ENCODE assay signal across 8 cellular contexts in the genomic region with DNA sequence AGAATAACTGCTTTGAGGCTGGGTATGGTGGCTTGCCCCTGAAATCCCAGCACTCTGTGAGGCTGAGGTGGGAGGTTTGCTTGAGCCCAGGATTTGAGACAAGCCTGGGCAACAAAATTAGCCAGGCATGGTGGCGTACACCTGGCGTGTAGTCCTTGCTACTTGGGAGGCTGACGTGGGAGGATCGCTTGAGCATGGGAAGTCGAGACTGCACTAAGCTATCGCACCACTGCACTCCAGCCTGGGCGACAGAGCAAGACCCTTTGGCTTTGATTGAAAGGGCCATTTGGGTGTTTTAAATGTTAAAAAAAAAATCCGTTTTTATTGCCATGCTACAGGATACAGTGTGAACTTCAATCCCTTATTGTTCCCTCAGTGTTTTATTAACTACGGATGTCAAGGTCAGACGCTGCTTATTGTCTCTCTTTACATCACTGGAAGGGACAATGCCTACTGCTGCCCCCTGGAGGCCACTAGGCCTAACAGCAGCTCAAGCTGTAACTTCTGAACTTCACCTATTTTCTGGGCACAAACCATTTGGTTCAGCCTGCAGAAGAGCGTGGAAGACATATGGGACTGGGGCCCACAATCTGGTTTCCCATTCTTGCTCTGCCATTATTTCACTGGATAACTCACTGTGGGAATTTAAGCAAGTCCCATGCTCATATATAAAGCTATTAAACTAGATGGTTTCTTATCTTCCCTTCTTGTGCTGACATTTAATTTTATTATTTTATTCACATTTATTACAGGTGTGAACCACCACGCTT. TPM values are rescaled to one million over a fixed set of nuclear protein-coding genes. Genes with fewer than 3 reads are reported as not detected.
DNase-seq lines count a peak whose midpoint lies in the region; ATAC-seq and TF ChIP-seq lines count a peak whose summit lies in the region.

No MANE protein-coding gene starts in this region.

- TF ChIP-seq EP300 in upper lobe of left lung (IDR thresholded peaks at IDR 0.05): no peak

- H3K4me1 Mint-ChIP-seq in activated T-helper 17 cell treated with anti-CD3 and anti-CD28 coated beads, Interleukin-2, amount 50 U/mL, for 72 hours: peaks cover 8% of the 10 kb centered on the region

- no peaks in the 10 kb centered on the region for H3K27me3 Mint-ChIP-seq in activated T-helper 17 cell treated with anti-CD3 and anti-CD28 coated beads, Interleukin-2, amount 50 U/mL, for 72 hours

- no peak overlapping the region for H3K4me2 ChIP-seq in osteoblast (ENCODE audit: insufficient read depth, low read length)

- WGBS in upper lobe of left lung, 2 donors: 55 to 57% methylated on average over 12 of the region's 12 CpGs

- no peaks in the 10 kb centered on the region for H4K20me1 ChIP-seq in osteoblast (ENCODE audit: insufficient read depth, low read length)

- ATAC-seq in activated T-helper 17 cell treated with anti-CD3 and anti-CD28 coated beads, Interleukin-2, amount 50 U/mL, for 72 hours (replicated peaks): peak; percentile 79
- peak; percentile 74 to 88 for ATAC-seq in upper lobe of left lung (ENCODE audit: low FRiP score in 2 of 2)
- no peak for ATAC-seq in HG02938 (IDR thresholded peaks at IDR 0.05; ENCODE audit: unreplicated experiment)

- no peaks in the 10 kb centered on the region for H3K79me2 ChIP-seq in osteoblast (ENCODE audit: insufficient read depth, low read length)

- H3K4me3 ChIP-seq in fibroblast of villous mesenchyme (ENCODE audit: low read depth, low read length) (no peak overlapping the region), osteoblast (ENCODE audit: insufficient read depth, low read length) (no peak overlapping the region), upper lobe of left lung (no peak overlapping the region)

- TF ChIP-seq POLR2A in upper lobe of left lung (IDR thresholded peaks at IDR 0.05): no peak

- H3K4me1 ChIP-seq in osteoblast (ENCODE audit: insufficient read depth, low read length) (no peaks in the 10 kb centered on the region), upper lobe of left lung (peaks cover 0 to 3% (median 0%) of the 10 kb centered on the region in 4 donors)

- peak overlapping the region; percentile 42 for H3K27ac Mint-ChIP-seq in activated T-helper 17 cell treated with anti-CD3 and anti-CD28 coated beads, Interleukin-2, amount 50 U/mL, for 72 hours

- no peaks in the 10 kb centered on the region for H3K36me3 Mint-ChIP-seq in activated T-helper 17 cell treated with anti-CD3 and anti-CD28 coated beads, Interleukin-2, amount 50 U/mL, for 72 hours (ENCODE audit: low read depth)

- H3K9me3 Mint-ChIP-seq in activated T-helper 17 cell treated with anti-CD3 and anti-CD28 coated beads, Interleukin-2, amount 50 U/mL, for 72 hours: no peaks in the 10 kb centered on the region

- H2AFZ ChIP-seq in osteoblast (ENCODE audit: low read length): no peak overlapping the region

- H3K9me3 ChIP-seq in osteoblast (ENCODE audit: low read depth, low read length) (no peaks in the 10 kb centered on the region), upper lobe of left lung (no peaks in the 10 kb centered on the region)

- H3K4me3 Mint-ChIP-seq in activated T-helper 17 cell treated with anti-CD3 and anti-CD28 coated beads, Interleukin-2, amount 50 U/mL, for 72 hours: no peak overlapping the region

- no peaks in the 10 kb centered on the region for H3K36me3 ChIP-seq in osteoblast (ENCODE audit: insufficient read depth, low read length)
- no peaks in the 10 kb centered on the region for H3K36me3 ChIP-seq in upper lobe of left lung

- DNase-seq in DMS79 treated with DMSO at 0.1 percent for 48 hours (lab: John Stamatoyannopoulos, UW) (peak; percentile 14), LoVo (ENCODE audit: low spot score) (peak; percentile 77), SHP77 treated with DMSO at 0.1 percent for 48 hours (lab: John Stamatoyannopoulos, UW) (peak; percentile 49), fibroblast of villous mesenchyme (ENCODE audit: low read depth) (peak; percentile 65), osteoblast (ENCODE audit: insufficient read length, low spot score, missing footprints) (no peak), upper lobe of left lung (peak in 1 of 2 donors; percentile 67)

- H3K27me3 ChIP-seq in osteoblast (ENCODE audit: insufficient read depth, low read length) (peaks cover 36% of the 10 kb centered on the region), upper lobe of left lung (no peaks in the 10 kb centered on the region)

- peak; percentile 98 for TF ChIP-seq CTCF in fibroblast of villous mesenchyme (IDR thresholded peaks at IDR 0.05; ENCODE audit: insufficient read depth, low read depth, low read length)
- peak; percentile 94 for TF ChIP-seq CTCF in osteoblast (IDR thresholded peaks at IDR 0.05; ENCODE audit: extremely low read depth, low read depth, low read length)
- TF ChIP-seq CTCF in upper lobe of left lung (IDR thresholded peaks at IDR 0.05): peak; percentile 72 to 88 (median 82)

- no peak overlapping the region for H3K27ac ChIP-seq in osteoblast (ENCODE audit: low read depth, low read length)
- no peak overlapping the region for H3K27ac ChIP-seq in upper lobe of left lung

RNA-seq across cellular contexts. Expression of a gene that starts 15.3 kb away (rescaled TPM):
- total RNA-seq in activated T-helper 17 cell treated with anti-CD3 and anti-CD28 coated beads, Interleukin-2, amount 50 U/mL, for 72 hours: 10 to 100 TPM; 63.6 to 84.0 TPM
- total RNA-seq in fibroblast of villous mesenchyme: 38.9 and 39.0 TPM in 2 replicates
- total RNA-seq in osteoblast: 26.8 and 27.1 TPM in 2 replicates
- total RNA-seq in upper lobe of left lung: 10 to 100 TPM; 26.8 to 51.3 (median 40.8) TPM
